8 cellular contexts compared by ENCODE assay signal in genomic region chr7:157386979-157387800, GRCh38. TPM values are rescaled to one million over a fixed set of nuclear protein-coding genes. Genes with fewer than 3 reads are reported as not detected.
A peak's percentile ranks its signal among the peaks of the same experiment; 100 is the strongest.
DNase-seq lines count a peak whose midpoint lies in the region; ATAC-seq and TF ChIP-seq lines count a peak whose summit lies in the region.

No MANE protein-coding gene starts in this region.

- no peak overlapping the region for H3K4me3 ChIP-seq in WERI-Rb-1 (ENCODE audit: low read depth, low read length)
- H3K4me3 ChIP-seq in breast epithelium: no peak overlapping the region
- no peak overlapping the region for H3K4me3 ChIP-seq in kidney epithelial cell (ENCODE audit: low read depth, low read length)

- TF ChIP-seq CTCF in WERI-Rb-1 (IDR thresholded peaks at IDR 0.05; ENCODE audit: low read depth, low read length) (peak; percentile 90), breast epithelium (IDR thresholded peaks at IDR 0.05) (peak; percentile 61 to 82 (median 70)), kidney epithelial cell (IDR thresholded peaks at IDR 0.05; ENCODE audit: insufficient read depth, low read length, poor library complexity, severe bottlenecking) (peak; percentile 92)

- H3K4me1 ChIP-seq in breast epithelium: no peaks in the 10 kb centered on the region

- peak; percentile 0 to 37 for DNase-seq in NOMO-1 (lab: John Stamatoyannopoulos, UW; ENCODE audit: unreplicated experiment in 2 of 2)
- DNase-seq in NOMO-1 treated with dmso at 0.1 percent for 144 hours (lab: John Stamatoyannopoulos, UW; ENCODE audit: unreplicated experiment): no peak
- DNase-seq in NCI-H2029 treated with DMSO at 0.1 percent for 48 hours (lab: John Stamatoyannopoulos, UW): peak; percentile 58
- peak; percentile 84 for DNase-seq in WERI-Rb-1
- peak; percentile 62 to 84 for DNase-seq in breast epithelium (ENCODE audit: low spot score in 2 of 2)
- DNase-seq in kidney epithelial cell (ENCODE audit: low read depth): no peak
- peak; percentile 89 for DNase-seq in stimulated activated CD4-positive, alpha-beta T cell treated with anti-CD3 and anti-CD28 coated beads, Interleukin-2, amount 100 ng/mL, for 24 hours

- H3K27ac ChIP-seq in WERI-Rb-1 (no peak overlapping the region), breast epithelium (peak overlapping the region in 1 of 2 donors; percentile 25)

- peak; percentile 91 for ATAC-seq in HG02938 (IDR thresholded peaks at IDR 0.05; ENCODE audit: unreplicated experiment)

- H3K9me3 ChIP-seq in WERI-Rb-1 (ENCODE audit: severe bottlenecking) (no peaks in the 10 kb centered on the region), breast epithelium (no peaks in the 10 kb centered on the region)

- peaks cover 54% of the 10 kb centered on the region for H3K36me3 ChIP-seq in WERI-Rb-1
- H3K36me3 ChIP-seq in breast epithelium: no peaks in the 10 kb centered on the region
- H3K36me3 ChIP-seq in kidney epithelial cell (ENCODE audit: control insufficient read depth, insufficient read depth, low read length): peaks cover 4% of the 10 kb centered on the region

- intact Hi-C loops in breast epithelium (cut with DNase I; ENCODE audit: low total_unique reads): no loop called here

- H3K27me3 ChIP-seq in WERI-Rb-1 (ENCODE audit: insufficient read depth, low read depth, severe bottlenecking) (no peaks in the 10 kb centered on the region), breast epithelium (no peaks in the 10 kb centered on the region), kidney epithelial cell (ENCODE audit: control insufficient read depth, insufficient read depth, low read length) (no peaks in the 10 kb centered on the region)

- TF ChIP-seq POLR2A in breast epithelium (IDR thresholded peaks at IDR 0.05): no peak

RNA-seq across cellular contexts. Expression of gene DNAJB6, which starts 50.4 kb away (rescaled TPM):
- total RNA-seq in breast epithelium: 100 to 1,000 TPM in 2 of 3 donors, 10 to 100 TPM in 1; 73.8 to 136 (median 101) TPM
- total RNA-seq in kidney epithelial cell: 104 and 126 TPM in 2 replicates

Comparison
In these comparisons a context has a peak if more than half of its experiments do, and no peak if none do; other contexts are left out.
1. DNase-seq: peak in NOMO-1 (2 of 2), NCI-H2029 treated with DMSO at 0.1 percent for 48 hours (single experiment), WERI-Rb-1 (single experiment), breast epithelium (2 of 2) and stimulated activated CD4-positive, alpha-beta T cell treated with anti-CD3 and anti-CD28 coated beads, Interleukin-2, amount 100 ng/mL, for 24 hours (2 of 2); none in NOMO-1 treated with dmso at 0.1 percent for 144 hours (single experiment) and kidney epithelial cell (single experiment).
2. Peak in every context shown above with its lines, with median percentiles within 50 percentile points of each other: CTCF ChIP-seq.